In the genomic region with DNA sequence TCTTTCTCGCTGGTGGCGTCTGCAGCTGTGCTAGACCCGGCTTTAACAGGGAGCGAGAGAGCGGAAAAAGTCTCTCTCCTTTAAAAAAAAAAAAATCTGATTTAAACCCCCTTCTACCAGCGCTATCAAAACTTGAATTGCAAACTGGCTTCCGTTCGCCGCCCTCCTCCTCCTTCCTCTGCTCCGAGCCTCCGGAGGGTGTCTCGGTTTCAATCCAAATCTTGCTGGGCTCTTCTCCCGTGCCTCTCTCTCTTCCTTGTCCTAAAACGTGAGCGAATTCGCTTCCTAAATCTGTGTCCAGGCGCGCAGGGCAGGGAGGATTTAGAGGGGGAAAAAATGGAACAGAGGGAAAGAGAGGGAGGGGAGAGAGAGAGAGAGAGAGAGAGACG, we compare ENCODE assay signal across 1 cellular context.
TF ChIP-seq lines count a peak whose summit lies in the region.

No MANE protein-coding gene starts in this region.

TF ChIP-seq in WTC11, 78 proteins besides CTCF, POLR2A, EP300 and RAD21 (continued from another document):
- TF ChIP-seq ZNF532 (CRISPR knock-in tag; IDR thresholded peaks at IDR 0.05; ENCODE audit: borderline replicate concordance), result no peak
- TF ChIP-seq ZBTB43 (CRISPR knock-in tag; IDR thresholded peaks at IDR 0.05), result no peak
- TF ChIP-seq, protein P1, sequence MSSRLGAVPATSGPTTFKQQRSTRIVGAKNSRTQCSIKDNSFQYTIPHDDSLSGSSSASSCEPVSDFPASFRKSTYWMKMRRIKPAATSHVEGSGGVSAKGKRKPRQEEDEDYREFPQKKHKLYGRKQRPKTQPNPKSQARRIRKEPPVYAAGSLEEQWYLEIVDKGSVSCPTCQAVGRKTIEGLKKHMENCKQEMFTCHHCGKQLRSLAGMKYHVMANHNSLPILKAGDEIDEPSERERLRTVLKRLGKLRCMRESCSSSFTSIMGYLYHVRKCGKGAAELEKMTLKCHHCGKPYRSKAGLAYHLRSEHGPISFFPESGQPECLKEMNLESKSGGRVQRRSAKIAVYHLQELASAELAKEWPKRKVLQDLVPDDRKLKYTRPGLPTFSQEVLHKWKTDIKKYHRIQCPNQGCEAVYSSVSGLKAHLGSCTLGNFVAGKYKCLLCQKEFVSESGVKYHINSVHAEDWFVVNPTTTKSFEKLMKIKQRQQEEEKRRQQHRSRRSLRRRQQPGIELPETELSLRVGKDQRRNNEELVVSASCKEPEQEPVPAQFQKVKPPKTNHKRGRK (CRISPR knock-in tag; IDR thresholded peaks at IDR 0.05; ENCODE audit: borderline replicate concordance), result no peak
- no peak for TF ChIP-seq ZNF423 (CRISPR knock-in tag; IDR thresholded peaks at IDR 0.05)
